Comparison of ENCODE assay signal across 18 cellular contexts in the genomic region with DNA sequence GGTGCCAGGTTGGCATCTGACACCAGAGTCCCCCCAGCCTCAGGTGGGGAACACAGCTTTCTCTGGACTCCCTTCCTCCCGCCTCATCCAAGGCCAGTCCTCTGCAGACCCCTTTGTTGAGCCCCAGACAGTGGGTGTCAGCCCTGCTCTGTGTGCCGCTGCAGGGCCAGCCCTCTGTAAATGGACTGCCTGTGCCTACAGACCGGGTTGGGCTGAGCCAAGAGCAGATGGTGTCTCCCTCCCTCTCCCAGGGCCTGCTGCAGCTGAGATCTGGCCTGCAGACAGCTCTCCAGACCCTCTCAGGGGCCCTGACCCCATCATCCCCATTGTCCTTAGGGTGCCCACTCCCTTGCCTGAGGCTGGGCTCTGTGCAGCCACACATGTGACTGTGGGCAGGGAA.
DNase-seq lines count a peak whose midpoint lies in the region; ATAC-seq and TF ChIP-seq lines count a peak whose summit lies in the region.
"Had no signal": no experiment of that assay in that cellular context is flagged by ENCODE, and none has a peak within 500 bp of the region (broad histone marks: within the 10 kb centered on the region; RNA-seq: fewer than 3 reads in every experiment).

No MANE protein-coding gene starts in this region.

- peak overlapping the region; percentile 27 for H2BK5ac ChIP-seq in IMR-90 (ENCODE audit: low read depth, low read length, poor library complexity, severe bottlenecking)

- H2BK20ac ChIP-seq in IMR-90 (ENCODE audit: low read depth, low read length) = no peak overlapping the region

- H3K14ac ChIP-seq in IMR-90 (replicated peaks; ENCODE audit: low read depth, low read length) = no peak overlapping the region; the same call in 1 of the 2 replicates

- CTCF ChIA-PET in IMR-90 (lab: Yijun Ruan, JAX) = no interaction called here

- H3K9ac ChIP-seq in IMR-90 (ENCODE audit: low read depth, low read length) = no peak overlapping the region

- peak overlapping the region; percentile 61 for H4K91ac ChIP-seq in IMR-90 (ENCODE audit: insufficient read depth, low read depth, low read length)

- no peak for TF ChIP-seq POLR2A in IMR-90 (IDR thresholded peaks at IDR 0.05; ENCODE audit: low read depth, low read length)

- no peaks in the 10 kb centered on the region for H3K9me3 ChIP-seq in IMR-90 (ENCODE audit: control insufficient read depth, insufficient read depth, low read length)
- no peaks in the 10 kb centered on the region for H3K9me3 ChIP-seq in osteoblast (ENCODE audit: low read depth, low read length)
- H3K9me3 ChIP-seq: body of pancreas, left ventricle myocardium inferior, psoas muscle, testis had no signal

- H3K23ac ChIP-seq in IMR-90 (ENCODE audit: low read depth, low read length) = no peak overlapping the region; the same call in 1 of the 2 replicates

- TF ChIP-seq CTCF in IMR-90 (conservative IDR thresholded peaks at IDR 0.05; ENCODE audit: low read depth, low read length) (no peak), osteoblast (IDR thresholded peaks at IDR 0.05; ENCODE audit: extremely low read depth, low read depth, low read length) (no peak)

- peak overlapping the region; percentile 24; the same call in 1 of the 2 replicates for H3K18ac ChIP-seq in IMR-90 (ENCODE audit: low read depth, low read length)

- POLR2A ChIA-PET in IMR-90 (lab: Charles Lee; ENCODE audit: unreplicated experiment) = no interaction called here

- H3K27ac ChIP-seq in IMR-90 (ENCODE audit: insufficient read depth, low read length) (peak overlapping the region; percentile 32; the same call in 1 of the 2 replicates), osteoblast (ENCODE audit: low read depth, low read length) (no peak overlapping the region)
- H3K27ac ChIP-seq: body of pancreas, left ventricle myocardium inferior, psoas muscle, testis had no signal

- TF ChIP-seq RAD21 in IMR-90 (IDR thresholded peaks at IDR 0.05; ENCODE audit: low read length) = no peak

- dilution Hi-C loops in IMR-90 (cut with HindIII; ENCODE audit: low sequenced_read_pairs, unreplicated experiment) = no loop called here

- no peak overlapping the region for H3K56ac ChIP-seq in IMR-90 (ENCODE audit: extremely low read depth, insufficient read depth, low read length)

- H3K4me1 ChIP-seq in IMR-90 (ENCODE audit: control insufficient read depth, insufficient read depth, low read length) (peaks cover 20% of the 10 kb centered on the region), osteoblast (ENCODE audit: insufficient read depth, low read length) (peaks cover 13% of the 10 kb centered on the region)
- H3K4me1 ChIP-seq: body of pancreas had no signal

- H3K27me3 ChIP-seq in IMR-90 (ENCODE audit: control insufficient read depth, insufficient read depth, low read length) = no peaks in the 10 kb centered on the region
- H3K27me3 ChIP-seq in osteoblast (ENCODE audit: insufficient read depth, low read length) = no peaks in the 10 kb centered on the region
- H3K27me3 ChIP-seq: body of pancreas, testis had no signal

- H2AFZ ChIP-seq in IMR-90 (replicated peaks; ENCODE audit: low read length, poor library complexity) (peak overlapping the region; percentile 38), osteoblast (ENCODE audit: low read length) (no peak overlapping the region)

- peak overlapping the region; percentile 75 for H2AK5ac ChIP-seq in IMR-90 (ENCODE audit: low read depth, low read length)

- H3K36me3 ChIP-seq in IMR-90 (ENCODE audit: control insufficient read depth, insufficient read depth, low read length) = no peaks in the 10 kb centered on the region
- H3K36me3 ChIP-seq in osteoblast (ENCODE audit: insufficient read depth, low read length) = no peaks in the 10 kb centered on the region
- H3K36me3 ChIP-seq: left ventricle myocardium inferior had no signal

- H3K4me2 ChIP-seq in IMR-90 (ENCODE audit: low read depth, low read length) (no peak overlapping the region), osteoblast (ENCODE audit: insufficient read depth, low read length) (no peak overlapping the region)

- in situ Hi-C loops in IMR-90 (cut with MboI; ENCODE audit: low sequenced_read_pairs) (no loop called here), KBM-7 (cut with MboI; ENCODE audit: low pct_unique_long_range_greater_than_20kb, low sequenced_read_pairs) (no loop called here)

- peak overlapping the region; percentile 18; the same call in 1 of the 2 replicates for H2BK120ac ChIP-seq in IMR-90 (ENCODE audit: low read depth, low read length)

- no peaks in the 10 kb centered on the region for H3K79me2 ChIP-seq in osteoblast (ENCODE audit: insufficient read depth, low read length)

- H2BK15ac ChIP-seq in IMR-90 (ENCODE audit: low read depth, low read length) = no peak overlapping the region; the same call in 1 of the 3 replicates

- H2AK9ac ChIP-seq in IMR-90 (replicated peaks; ENCODE audit: low read depth, low read length, poor library complexity) = peak overlapping the region; percentile 11

- peak overlapping the region; percentile 8 to 10; a peak in 2 of 4 replicates for H4K8ac ChIP-seq in IMR-90 (ENCODE audit: low read depth in 2 of 2, low read length in 2 of 2)

- peak; percentile 35 for ATAC-seq in IMR-90 (ENCODE audit: low read depth)
- ATAC-seq: activated CD4-positive, CD25-positive, alpha-beta regulatory T cell treated with anti-CD3 and anti-CD28 coated beads, Interleukin-2, amount 50 U/mL, for 24 hours; body of pancreas; Panc1; psoas muscle had no signal

- H3K4me3 ChIP-seq in IMR-90 (ENCODE audit: insufficient read depth, low read depth, low read length) = no peak overlapping the region
- H3K4me3 ChIP-seq in osteoblast (ENCODE audit: insufficient read depth, low read length) = no peak overlapping the region
- H3K4me3 ChIP-seq: body of pancreas, left ventricle myocardium inferior, psoas muscle, testis had no signal

- peak in 2 of 3 experiments; percentile 35 to 54 for DNase-seq in NCI-H1417 (lab: John Stamatoyannopoulos, UW)
- DNase-seq in NCI-H1417 treated with DMSO at 0.1 percent for 48 hours (lab: John Stamatoyannopoulos, UW) = no peak
- DNase-seq in IMR-90 = no peak
- DNase-seq in SK-N-DZ (ENCODE audit: low spot score) = peak; percentile 68
- DNase-seq in osteoblast (ENCODE audit: insufficient read length, low spot score, missing footprints) = peak; percentile 49
- no peak for DNase-seq in iPS-NIHi7 (ENCODE audit: extremely low spot score)
- no peak for DNase-seq in KBM-7
- no peak for DNase-seq in GM19238 (ENCODE audit: insufficient read length, low spot score)
- DNase-seq: activated naive CD4-positive, alpha-beta T cell treated with Interleukin-2 at 50 U/mL for 16 hours; body of pancreas; CD8-positive, alpha-beta memory T cell; GF-D8; left ventricle myocardium inferior; psoas muscle; T-helper 1 cell; testis had no signal

- no TSS peak for BruUV-seq in IMR-90 (replicated peaks; lab: Mats Ljungman, UMichigan)

- peak overlapping the region; percentile 41 for H3K4ac ChIP-seq in IMR-90 (ENCODE audit: low read depth, low read length)

- 69% methylated on average over 2 of the region's 3 CpGs; no CpG with 5 or more reads in 1 of the 2 experiments for WGBS in IMR-90 (ENCODE audit: extremely low coverage in 2 of 2, insufficient read length in 1 of 2), 2 experiments

- H4K5ac ChIP-seq in IMR-90 (ENCODE audit: low read depth, low read length) = no peak overlapping the region

- H3K79me1 ChIP-seq in IMR-90 (ENCODE audit: low read depth in 1 of 2, low read length in 2 of 2) = peaks cover 0 to 5% of the 10 kb centered on the region in 2 experiments; a peak in 2 of 4 replicates

- no peaks in the 10 kb centered on the region for H4K20me1 ChIP-seq in IMR-90 (ENCODE audit: insufficient read depth, low read length)
- peaks cover 5% of the 10 kb centered on the region for H4K20me1 ChIP-seq in osteoblast (ENCODE audit: insufficient read depth, low read length)

- peaks cover 7% of the 10 kb centered on the region; the same call in 1 of the 2 replicates for H3K9me1 ChIP-seq in IMR-90 (ENCODE audit: insufficient read depth, low read length)

- intact Hi-C loops in IMR-90 (cut with micrococcal nuclease) = loop anchor here (5.0 kb wide), 1 partner anchor 159 kb away; the partner anchor contains the start of gene KLHL29

TF ChIP-seq in IMR-90, 13 proteins besides CTCF, POLR2A, EP300 and RAD21:
- TF ChIP-seq MAZ (IDR thresholded peaks at IDR 0.05; ENCODE audit: borderline replicate concordance, low read depth, low read length) = no peak
- TF ChIP-seq SMC3 (IDR thresholded peaks at IDR 0.05; ENCODE audit: low read depth, low read length) = no peak
- TF ChIP-seq RFX5 (IDR thresholded peaks at IDR 0.05; ENCODE audit: low read depth, low read length) = no peak
- TF ChIP-seq MXI1 (IDR thresholded peaks at IDR 0.05; ENCODE audit: borderline replicate concordance, low read depth, low read length) = no peak
- TF ChIP-seq CEBPB (IDR thresholded peaks at IDR 0.05; ENCODE audit: low read depth, low read length) = no peak
- TF ChIP-seq CHD1 (IDR thresholded peaks at IDR 0.05; ENCODE audit: low read depth, low read length) = no peak
- no peak for TF ChIP-seq FOS (IDR thresholded peaks at IDR 0.05; ENCODE audit: low read depth, low read length)

Comparison
In these comparisons a context has a peak if more than half of its experiments do, and no peak if none do; other contexts are left out.
1. DNase-seq: peak in NCI-H1417 (2 of 3), SK-N-DZ (single experiment) and osteoblast (single experiment); none in NCI-H1417 treated with DMSO at 0.1 percent for 48 hours (single experiment), IMR-90 (single experiment), iPS-NIHi7 (single experiment), KBM-7 (single experiment) and GM19238 (single experiment).